8 cellular contexts compared by ENCODE assay signal in genomic region chr5:32783658-32784057, GRCh38.
"Had no signal": no experiment of that assay in that cellular context is flagged by ENCODE, and none has a peak within 500 bp of the region (broad histone marks: within the 10 kb centered on the region; RNA-seq: fewer than 3 reads in every experiment).

No MANE protein-coding gene starts in this region.

- ATAC-seq: GM12878 had no signal

- FAIRE-seq: G401.6, GM12878, GM12891, GM12892, GM18507, GM19239 had no signal

- H3K4me3 ChIP-seq: GM12878 had no signal

- DNase-seq: GDM1, GF-D8 had no signal
